ENCODE assay signal across 1 cellular context in genomic region chr3:138578961-138579574, GRCh38.
TF ChIP-seq lines count a peak whose summit lies in the region.

No MANE protein-coding gene starts in this region.

TF ChIP-seq in HepG2, 621 proteins besides CTCF, POLR2A, EP300 and RAD21:
- TF ChIP-seq ZNF281 (CRISPR knock-in tag; IDR thresholded peaks at IDR 0.05; ENCODE audit: borderline replicate concordance) (peak; percentile 37; the same call in 1 of the 2 replicates), ZNF710 (CRISPR knock-in tag; IDR thresholded peaks at IDR 0.05; ENCODE audit: borderline replicate concordance) (no peak), MYC (CRISPR knock-in tag; IDR thresholded peaks at IDR 0.05; ENCODE audit: borderline replicate concordance) (no peak)
